12 cellular contexts compared by ENCODE assay signal in genomic region chr1:171219751-171220385, GRCh38. TPM values are rescaled to one million over a fixed set of nuclear protein-coding genes. Genes with fewer than 3 reads are reported as not detected.
DNase-seq lines count a peak whose midpoint lies in the region; ATAC-seq and TF ChIP-seq lines count a peak whose summit lies in the region.
"Had no signal": no experiment of that assay in that cellular context is flagged by ENCODE, and none has a peak within 500 bp of the region (broad histone marks: within the 10 kb centered on the region; RNA-seq: fewer than 3 reads in every experiment).

No MANE protein-coding gene starts in this region.

- H3K27me3 ChIP-seq in sigmoid colon, result no peaks in the 10 kb centered on the region

- 81 to 86% methylated on average over 4 of the region's 4 CpGs for WGBS in sigmoid colon, 2 donors

- no peak overlapping the region for H3K4me3 Mint-ChIP-seq in natural killer cell treated with Interleukin-12 subunit alpha and Interleukin-12 subunit beta and Interleukin-15 and Interleukin-18, amount 100 ng/mL, for 72 hours
- H3K4me3 Mint-ChIP-seq: activated T-cell treated with anti-CD3 and anti-CD28 coated beads, Interleukin-2, amount 50 U/mL, for 24 hours had no signal

- TF ChIP-seq CTCF in sigmoid colon (IDR thresholded peaks at IDR 0.05), result no peak

- H3K27ac Mint-ChIP-seq in natural killer cell treated with Interleukin-12 subunit alpha and Interleukin-12 subunit beta and Interleukin-15 and Interleukin-18, amount 100 ng/mL, for 72 hours, result no peak overlapping the region
- H3K27ac Mint-ChIP-seq: activated T-cell treated with anti-CD3 and anti-CD28 coated beads, Interleukin-2, amount 50 U/mL, for 24 hours had no signal

- no peak for ATAC-seq in GM19463 (IDR thresholded peaks at IDR 0.05; ENCODE audit: unreplicated experiment)
- ATAC-seq in natural killer cell treated with Interleukin-12 subunit alpha and Interleukin-12 subunit beta and Interleukin-15 and Interleukin-18, amount 100 ng/mL, for 72 hours, result no peak
- ATAC-seq: Panc1 had no signal

- no peaks in the 10 kb centered on the region for H3K36me3 Mint-ChIP-seq in natural killer cell treated with Interleukin-12 subunit alpha and Interleukin-12 subunit beta and Interleukin-15 and Interleukin-18, amount 100 ng/mL, for 72 hours

- no peaks in the 10 kb centered on the region for H3K9me3 ChIP-seq in sigmoid colon

- H3K4me1 Mint-ChIP-seq in natural killer cell treated with Interleukin-12 subunit alpha and Interleukin-12 subunit beta and Interleukin-15 and Interleukin-18, amount 100 ng/mL, for 72 hours (ENCODE audit: low read depth in 2 of 2), result no peaks in the 10 kb centered on the region

- no peak for TF ChIP-seq EP300 in sigmoid colon (IDR thresholded peaks at IDR 0.05)

- H3K27ac ChIP-seq in sigmoid colon, result peak overlapping the region in 3 of 4 donors; percentile 42 to 64 (median 60)

- intact Hi-C loops in sigmoid colon (cut with DNase I), result no loop called here

- H3K9me3 Mint-ChIP-seq in natural killer cell treated with Interleukin-12 subunit alpha and Interleukin-12 subunit beta and Interleukin-15 and Interleukin-18, amount 100 ng/mL, for 72 hours, result no peaks in the 10 kb centered on the region
- H3K9me3 Mint-ChIP-seq: activated T-cell treated with anti-CD3 and anti-CD28 coated beads, Interleukin-2, amount 50 U/mL, for 24 hours had no signal

- TF ChIP-seq POLR2A in sigmoid colon (IDR thresholded peaks at IDR 0.05), result no peak

- peak; percentile 52 for DNase-seq in GM04503 (ENCODE audit: low read depth)
- DNase-seq in amniotic stem cell (lab: John Stamatoyannopoulos, UW), result peak; percentile 55
- DNase-seq in glomerular visceral epithelial cell (ENCODE audit: extremely low spot score), result peak; percentile 78
- DNase-seq in sigmoid colon, result no peak
- DNase-seq in D341Med (ENCODE audit: low spot score), result no peak
- DNase-seq in natural killer cell treated with Interleukin-12 subunit alpha and Interleukin-12 subunit beta and Interleukin-15 and Interleukin-18, amount 100 ng/mL, for 72 hours (ENCODE audit: low spot score), result no peak
- DNase-seq in activated gamma-delta T cell (lab: John Stamatoyannopoulos, UW), result no peak
- DNase-seq: activated T-cell treated with anti-CD3 and anti-CD28 coated beads, Interleukin-2, amount 50 U/mL, for 24 hours; Karpas-422; stimulated activated CD4-positive, alpha-beta T cell treated with anti-CD3 and anti-CD28 coated beads, Interleukin-2, amount 100 ng/mL, for 24 hours had no signal

- no peaks in the 10 kb centered on the region for H3K36me3 ChIP-seq in sigmoid colon

- H3K4me3 ChIP-seq in sigmoid colon, result no peak overlapping the region

- H3K27me3 Mint-ChIP-seq in natural killer cell treated with Interleukin-12 subunit alpha and Interleukin-12 subunit beta and Interleukin-15 and Interleukin-18, amount 100 ng/mL, for 72 hours, result peaks cover 11 to 29% of the 10 kb centered on the region in 2 donors

- peaks cover 0 to 14% (median 5%) of the 10 kb centered on the region in 4 donors for H3K4me1 ChIP-seq in sigmoid colon

RNA-seq across cellular contexts. Expression of gene FMO1, which starts 28.4 kb away (rescaled TPM):
- under 1 TPM in 3 of 4 donors, not detected in 1; 0.28 to 0.82 (median 0.36) TPM for total RNA-seq in sigmoid colon
- under 1 TPM in 2 of 3 donors, not detected in 1; 0.26 to 0.60 TPM for polyA plus RNA-seq in sigmoid colon
- not detected for total RNA-seq in natural killer cell treated with Interleukin-12 subunit alpha and Interleukin-12 subunit beta and Interleukin-15 and Interleukin-18, amount 100 ng/mL, for 72 hours

RNA-seq across cellular contexts. Expression of gene FMO2, which starts 34.8 kb away (rescaled TPM):
- 10 to 100 TPM in 2 of 4 donors, 1 to 10 TPM in 2; 3.0 to 35.1 (median 12.0) TPM for total RNA-seq in sigmoid colon
- 1 to 10 TPM in 2 of 3 donors, under 1 TPM in 1; 0.23 to 4.2 (median 1.1) TPM for polyA plus RNA-seq in sigmoid colon
- not detected for total RNA-seq in natural killer cell treated with Interleukin-12 subunit alpha and Interleukin-12 subunit beta and Interleukin-15 and Interleukin-18, amount 100 ng/mL, for 72 hours

Comparison
In these comparisons a context has a peak if more than half of its experiments do, and no peak if none do; other contexts are left out.
1. DNase-seq: peak in GM04503 (single experiment), amniotic stem cell (single experiment) and glomerular visceral epithelial cell (single experiment); none in sigmoid colon (single experiment), D341Med (single experiment), natural killer cell treated with Interleukin-12 subunit alpha and Interleukin-12 subunit beta and Interleukin-15 and Interleukin-18, amount 100 ng/mL, for 72 hours (single experiment) and activated gamma-delta T cell (single experiment).